In the genomic region with DNA sequence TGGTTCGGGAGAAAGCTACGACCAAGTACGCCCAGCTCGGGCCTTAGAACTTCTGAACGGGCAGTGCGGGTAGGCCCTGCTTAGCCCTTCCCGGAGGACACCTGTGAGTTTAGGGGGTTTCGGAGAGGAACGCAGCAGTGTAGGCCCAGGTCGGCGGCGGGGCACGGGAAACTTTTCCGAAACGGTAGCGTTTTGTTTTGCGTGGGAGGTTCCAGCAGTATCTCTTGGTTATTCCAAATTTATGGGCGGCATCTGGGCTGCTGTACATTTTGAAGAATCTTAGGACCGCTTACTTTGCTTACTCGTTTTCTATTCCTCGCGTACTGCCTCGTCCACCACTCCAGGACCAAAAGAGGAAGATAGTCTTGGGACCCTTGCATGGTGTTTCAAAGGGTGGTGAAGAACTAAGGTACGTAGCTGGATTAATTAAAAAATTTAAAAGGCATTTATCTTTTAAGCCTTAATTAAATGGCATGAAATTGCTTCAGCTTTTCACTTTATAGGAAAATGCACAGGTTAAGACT, we compare ENCODE assay signal across 8 cellular contexts. TPM values are rescaled to one million over a fixed set of nuclear protein-coding genes. Genes with fewer than 3 reads are reported as not detected.
DNase-seq lines count a peak whose midpoint lies in the region; ATAC-seq, FAIRE-seq and TF ChIP-seq lines count a peak whose summit lies in the region.

No MANE protein-coding gene starts in this region.

- peaks cover 3 to 4% of the 10 kb centered on the region in 2 donors for H3K4me1 ChIP-seq in lung (ENCODE audit: control insufficient read depth in 2 of 2, insufficient read depth in 2 of 2, low read length in 2 of 2)
- peaks cover 5% of the 10 kb centered on the region in 2 donors for H3K4me1 ChIP-seq in uterus

- TF ChIP-seq CTCF in C4-2B (conservative IDR thresholded peaks at IDR 0.05): no peak
- no peak for TF ChIP-seq CTCF in bronchial epithelial cell (IDR thresholded peaks at IDR 0.05; ENCODE audit: insufficient read depth, low read length, severe bottlenecking)
- no peak for TF ChIP-seq CTCF in lung (IDR thresholded peaks at IDR 0.05; ENCODE audit: control extremely low read depth, extremely low read depth)
- no peak for TF ChIP-seq CTCF in uterus (IDR thresholded peaks at IDR 0.05)

- DNase-seq in MG63 (no peak), bronchial epithelial cell (ENCODE audit: low read depth) (peak; percentile 13), lung (ENCODE audit: low spot score) (no peak), uterus (no peak), NCI-H226 (no peak), hippocampal formation (lab: John Stamatoyannopoulos, UW) (no peak)

- TF ChIP-seq POLR2A in uterus (IDR thresholded peaks at IDR 0.05): no peak

- H3K27me3 ChIP-seq in MG63 (no peaks in the 10 kb centered on the region), bronchial epithelial cell (ENCODE audit: control insufficient read depth, insufficient read depth, low read length) (no peaks in the 10 kb centered on the region), lung (ENCODE audit: control insufficient read depth, insufficient read depth) (no peaks in the 10 kb centered on the region), uterus (no peaks in the 10 kb centered on the region)

- H3K4me3 ChIP-seq in MG63 (peak overlapping the region; percentile 90), bronchial epithelial cell (ENCODE audit: low read depth, low read length) (peak overlapping the region; percentile 93), lung (peak overlapping the region; percentile 69), uterus (peak overlapping the region; percentile 69 to 75)

- ATAC-seq in GM21447 (IDR thresholded peaks at IDR 0.05; ENCODE audit: unreplicated experiment) (peak; percentile 23), lung (ENCODE audit: insufficient read depth, low FRiP score) (peak; percentile 69)

- intact Hi-C loops in uterus (cut with DNase I; ENCODE audit: low total_unique reads): loop anchor here (10.0 kb wide), 1 partner anchor 242 kb away; no protein-coding TSS in a partner anchor

- H3K27ac ChIP-seq in C4-2B (peak overlapping the region; percentile 92), lung (ENCODE audit: low read depth in 1 of 2, low read length in 1 of 2) (peak overlapping the region; percentile 90 to 96), uterus (peak overlapping the region; percentile 84 to 92)

- WGBS in lung, 2 donors: 0 to 1% methylated on average over 24 of the region's 24 CpGs

- no peak for FAIRE-seq in bronchial epithelial cell (lab: Jason Lieb, UNC)

- peaks cover 33% of the 10 kb centered on the region for H3K36me3 ChIP-seq in MG63
- H3K36me3 ChIP-seq in bronchial epithelial cell (ENCODE audit: control insufficient read depth, insufficient read depth, low read length): peaks cover 1% of the 10 kb centered on the region
- H3K36me3 ChIP-seq in lung (ENCODE audit: control insufficient read depth in 2 of 2, insufficient read depth in 2 of 2, low read length in 2 of 2): no peaks in the 10 kb centered on the region
- H3K36me3 ChIP-seq in uterus: no peaks in the 10 kb centered on the region

- H3K9me3 ChIP-seq in MG63: peaks cover 7% of the 10 kb centered on the region
- H3K9me3 ChIP-seq in lung (ENCODE audit: control insufficient read depth in 2 of 2, insufficient read depth in 1 of 2, low read length in 1 of 2): no peaks in the 10 kb centered on the region
- H3K9me3 ChIP-seq in uterus: no peaks in the 10 kb centered on the region

RNA-seq across cellular contexts. Expression of gene TENT2, which starts 0.5 kb away (rescaled TPM):
- total RNA-seq in MG63 (2014; rRNA removed; shearing (Covaris generic); ENCODE audit: low replicate concordance): 23.5 and 30.8 TPM in 2 replicates
- total RNA-seq in bronchial epithelial cell (21.6 and 32.4 TPM in 2 replicates), lung (100 to 1,000 TPM in 1 of 2 donors, 10 to 100 TPM in 1; 65.6 to 173 TPM), uterus (100 to 1,000 TPM in 2 of 4 donors, 10 to 100 TPM in 2; 62.5 to 118 (median 90.9) TPM)
- polyA plus RNA-seq in lung: 10 to 100 TPM; 17.3 to 33.2 TPM
